In genomic region chr6:75402296-75402695, GRCh38 we compare ENCODE assay signal across 1 cellular context.
TF ChIP-seq lines count a peak whose summit lies in the region.

No MANE protein-coding gene starts in this region.

TF ChIP-seq in HEK293, 187 proteins besides CTCF, POLR2A, EP300 and RAD21 (continued from another document):
- TF ChIP-seq ZNF660 (tag by site-specific recombination; IDR thresholded peaks at IDR 0.05) (peak; percentile 96), ZNF37A (tag by site-specific recombination; IDR thresholded peaks at IDR 0.05) (no peak), ZNF513 (tag by site-specific recombination; IDR thresholded peaks at IDR 0.05) (no peak), ZNF221 (tag by site-specific recombination; IDR thresholded peaks at IDR 0.05; ENCODE audit: borderline replicate concordance) (no peak), ZNF324 (tag by site-specific recombination; IDR thresholded peaks at IDR 0.05) (no peak), WT1 (tag by site-specific recombination; IDR thresholded peaks at IDR 0.05) (no peak), ZFP41 (tag by site-specific recombination; IDR thresholded peaks at IDR 0.05; ENCODE audit: borderline replicate concordance) (no peak), ZNF394 (tag by site-specific recombination; IDR thresholded peaks at IDR 0.05; ENCODE audit: borderline replicate concordance) (peak; percentile 46; the same call in 1 of the 2 replicates), ZNF560 (tag by site-specific recombination; IDR thresholded peaks at IDR 0.05; ENCODE audit: borderline replicate concordance) (no peak), KLF16 (tag by site-specific recombination; IDR thresholded peaks at IDR 0.05) (0 out of 2 replicates have a peak, but pooled peaks have one; percentile 17), ZNF768 (tag by site-specific recombination; IDR thresholded peaks at IDR 0.05) (no peak), ZNF112 (tag by site-specific recombination; IDR thresholded peaks at IDR 0.05) (no peak), SP7 (tag by site-specific recombination; IDR thresholded peaks at IDR 0.05) (peak; percentile 61; the same call in 1 of the 2 replicates), HOXD13 (CRISPR knock-in tag; IDR thresholded peaks at IDR 0.05; ENCODE audit: borderline replicate concordance) (no peak), SETDB1 (IDR thresholded peaks at IDR 0.05; ENCODE audit: insufficient read length, low read length) (no peak), ZNF548 (tag by site-specific recombination; IDR thresholded peaks at IDR 0.05) (no peak), BCL11A (tag by site-specific recombination; IDR thresholded peaks at IDR 0.05; ENCODE audit: low read depth) (0 out of 2 replicates have a peak, but pooled peaks have one; percentile 17), TRIM28 (IDR thresholded peaks at IDR 0.05; ENCODE audit: borderline replicate concordance, low read length) (peak; percentile 69; the same call in 1 of the 2 replicates), ZNF747 (tag by site-specific recombination; IDR thresholded peaks at IDR 0.05) (no peak), ZNF132 (tag by site-specific recombination; IDR thresholded peaks at IDR 0.05; ENCODE audit: borderline replicate concordance) (no peak), ZNF639 (tag by site-specific recombination; IDR thresholded peaks at IDR 0.05) (peak; percentile 37; the same call in 1 of the 2 replicates), ZNF704 (tag by site-specific recombination; IDR thresholded peaks at IDR 0.05) (no peak), ZNF391 (tag by site-specific recombination; IDR thresholded peaks at IDR 0.05; ENCODE audit: borderline replicate concordance, low read depth) (no peak), ZBTB1 (tag by site-specific recombination; IDR thresholded peaks at IDR 0.05) (no peak), ZNF830 (tag by site-specific recombination; IDR thresholded peaks at IDR 0.05; ENCODE audit: low read depth) (no peak), ZNF311 (tag by site-specific recombination; IDR thresholded peaks at IDR 0.05; ENCODE audit: borderline replicate concordance) (no peak), ZNF701 (tag by site-specific recombination; IDR thresholded peaks at IDR 0.05) (no peak), PRDM10 (tag by site-specific recombination; IDR thresholded peaks at IDR 0.05) (0 out of 2 replicates have a peak, but pooled peaks have one; percentile 20), ZNF501 (tag by site-specific recombination; IDR thresholded peaks at IDR 0.05) (no peak), ZNF792 (tag by site-specific recombination; IDR thresholded peaks at IDR 0.05) (peak; percentile 79), FEZF1 (tag by site-specific recombination; IDR thresholded peaks at IDR 0.05) (peak; percentile 81), MYNN (tag by site-specific recombination; IDR thresholded peaks at IDR 0.05; ENCODE audit: borderline replicate concordance) (0 out of 2 replicates have a peak, but pooled peaks have one; percentile 26), ZNF26 (tag by site-specific recombination; IDR thresholded peaks at IDR 0.05) (no peak), ZBTB17 (tag by site-specific recombination; IDR thresholded peaks at IDR 0.05) (no peak), ZNF558 (tag by site-specific recombination; IDR thresholded peaks at IDR 0.05) (peak; percentile 46; the same call in 1 of the 2 replicates), HIC1 (tag by site-specific recombination; IDR thresholded peaks at IDR 0.05) (peak; percentile 73), ZNF404 (tag by site-specific recombination; IDR thresholded peaks at IDR 0.05) (no peak), KLF10 (tag by site-specific recombination; IDR thresholded peaks at IDR 0.05) (0 out of 2 replicates have a peak, but pooled peaks have one; percentile 22), ZNF350 (tag by site-specific recombination; IDR thresholded peaks at IDR 0.05) (no peak), ZNF621 (tag by site-specific recombination; IDR thresholded peaks at IDR 0.05) (no peak), ZNF366 (tag by site-specific recombination; conservative IDR thresholded peaks at IDR 0.05) (peak; percentile 60), ZNF18 (tag by site-specific recombination; IDR thresholded peaks at IDR 0.05) (no peak), ZBTB21 (tag by site-specific recombination; IDR thresholded peaks at IDR 0.05) (no peak), PRDM1 (tag by site-specific recombination; IDR thresholded peaks at IDR 0.05) (peak; percentile 16; the same call in 1 of the 2 replicates), ZNF10 (tag by site-specific recombination; IDR thresholded peaks at IDR 0.05) (no peak), ZNF121 (tag by site-specific recombination; IDR thresholded peaks at IDR 0.05) (no peak), ZNF645 (tag by site-specific recombination; IDR thresholded peaks at IDR 0.05) (no peak), GLIS2 (tag by site-specific recombination; IDR thresholded peaks at IDR 0.05) (no peak), ZNF629 (tag by site-specific recombination; IDR thresholded peaks at IDR 0.05) (peak; percentile 63; the same call in 1 of the 2 replicates), ZNF48 (tag by site-specific recombination; IDR thresholded peaks at IDR 0.05) (no peak), ZNF138 (tag by site-specific recombination; IDR thresholded peaks at IDR 0.05; ENCODE audit: borderline replicate concordance) (no peak), ZIC2 (tag by site-specific recombination; IDR thresholded peaks at IDR 0.05) (no peak), OSR2 (tag by site-specific recombination; IDR thresholded peaks at IDR 0.05) (peak; percentile 38; the same call in 1 of the 2 replicates), ZNF561 (tag by site-specific recombination; IDR thresholded peaks at IDR 0.05; ENCODE audit: borderline replicate concordance) (no peak)
